16 cellular contexts compared by ENCODE assay signal in the genomic region with DNA sequence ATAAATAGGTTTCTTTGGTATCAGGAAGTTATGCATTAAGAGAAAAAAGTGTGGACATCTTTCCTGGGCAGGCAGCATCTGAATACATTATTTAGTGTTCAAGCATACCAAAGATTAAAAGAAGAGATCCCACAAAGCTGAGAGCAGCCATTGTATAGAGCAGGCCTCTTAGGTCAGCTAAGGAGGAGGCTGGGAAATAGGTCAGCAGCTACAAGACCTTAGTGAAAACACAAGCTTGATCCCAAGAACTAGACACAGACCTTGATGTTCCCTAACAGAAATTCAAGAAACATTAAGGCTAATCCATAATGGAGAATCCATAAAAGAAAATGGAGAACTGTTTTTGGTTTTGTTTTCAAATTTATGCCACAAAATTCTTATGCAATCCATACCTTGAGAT.
"Had no signal": no experiment of that assay in that cellular context is flagged by ENCODE, and none has a peak within 500 bp of the region (broad histone marks: within the 10 kb centered on the region; RNA-seq: fewer than 3 reads in every experiment).

No MANE protein-coding gene starts in this region.

- H3K4me3 ChIP-seq: gastroesophageal sphincter, prostate gland, thoracic aorta, vagina had no signal

- DNase-seq: activated B cell treated with CpG ODN at 0.5 μM for 24 hours; activated CD4-positive, alpha-beta T cell treated with anti-CD3 and anti-CD28 coated beads, Interleukin-2, amount 50 U/mL, for 1 hour; activated naive CD4-positive, alpha-beta T cell treated with anti-CD3 and anti-CD28 coated beads, Interleukin-2, amount 10 ng/mL, durations not matched to agents 7 days and 5 days; cortex of kidney; effector CD8-positive, alpha-beta T cell; hippocampal formation; midbrain; occipital lobe; stimulated activated CD4-positive, alpha-beta T cell treated with anti-CD3 and anti-CD28 coated beads, Interleukin-4, amount 100 ng/mL, for 24 hours; stimulated activated naive CD8-positive, alpha-beta T cell treated with anti-CD3 and anti-CD28 coated beads, Interleukin-15, amount 100 ng/mL, for 72 hours had no signal

- H3K36me3 ChIP-seq: gastroesophageal sphincter, prostate gland, thoracic aorta, vagina had no signal

- H3K27me3 Mint-ChIP-seq: activated B cell treated with CpG ODN at 0.5 μM for 24 hours; activated naive CD4-positive, alpha-beta T cell treated with anti-CD3 and anti-CD28 coated beads, Interleukin-2, amount 10 ng/mL, durations not matched to agents 7 days and 5 days; central memory CD8-positive, alpha-beta T cell; stimulated activated naive CD8-positive, alpha-beta T cell treated with anti-CD3 and anti-CD28 coated beads, Interleukin-15, amount 100 ng/mL, for 72 hours had no signal

- H3K27ac Mint-ChIP-seq: activated B cell treated with CpG ODN at 0.5 μM for 24 hours; activated naive CD4-positive, alpha-beta T cell treated with anti-CD3 and anti-CD28 coated beads, Interleukin-2, amount 10 ng/mL, durations not matched to agents 7 days and 5 days; activated T-helper 2 cell treated with anti-CD3 and anti-CD28 coated beads, Interferon-gamma antibody, Interleukin-2, Interleukin-4, amounts not matched to agents 10 μg/mL and 5 μg/mL and 100 μg/mL, durations not matched to agents 14 hours and 24 hours and 36 hours had no signal

- H3K27me3 ChIP-seq: gastroesophageal sphincter, vagina had no signal

- H3K27ac ChIP-seq: vagina had no signal

- H3K4me1 ChIP-seq: prostate gland had no signal

- ATAC-seq: gastroesophageal sphincter; stimulated activated naive CD8-positive, alpha-beta T cell treated with anti-CD3 and anti-CD28 coated beads, Interleukin-15, amount 100 ng/mL, for 72 hours had no signal

- H3K9me3 ChIP-seq: prostate gland, thoracic aorta, vagina had no signal

- H3K9me3 Mint-ChIP-seq: activated naive CD4-positive, alpha-beta T cell treated with anti-CD3 and anti-CD28 coated beads, Interleukin-2, amount 10 ng/mL, durations not matched to agents 7 days and 5 days had no signal

- H3K4me3 Mint-ChIP-seq: activated B cell treated with CpG ODN at 0.5 μM for 24 hours; activated naive CD4-positive, alpha-beta T cell treated with anti-CD3 and anti-CD28 coated beads, Interleukin-2, amount 10 ng/mL, durations not matched to agents 7 days and 5 days; central memory CD8-positive, alpha-beta T cell; stimulated activated naive CD8-positive, alpha-beta T cell treated with anti-CD3 and anti-CD28 coated beads, Interleukin-15, amount 100 ng/mL, for 72 hours had no signal

- H3K4me1 Mint-ChIP-seq: activated B cell treated with CpG ODN at 0.5 μM for 24 hours; activated naive CD4-positive, alpha-beta T cell treated with anti-CD3 and anti-CD28 coated beads, Interleukin-2, amount 10 ng/mL, durations not matched to agents 7 days and 5 days had no signal

- H3K36me3 Mint-ChIP-seq: activated naive CD4-positive, alpha-beta T cell treated with anti-CD3 and anti-CD28 coated beads, Interleukin-2, amount 10 ng/mL, durations not matched to agents 7 days and 5 days had no signal
